ENCODE assay signal across 1 cellular context in genomic region chr15:34437687-34438086, GRCh38.
TF ChIP-seq lines count a peak whose summit lies in the region.

Gene GOLGA8A, minus strand, starts transcription at chr15:34437808. Its CDS starts 48,117 bp downstream, at chr15:34389691.

TF ChIP-seq in GM12878, 131 proteins besides CTCF, POLR2A, EP300 and RAD21 (continued from another document and continues in another):
- no peak for TF ChIP-seq IRF3 (IDR thresholded peaks at IDR 0.05)
- no peak for TF ChIP-seq SP1 (IDR thresholded peaks at IDR 0.05; ENCODE audit: low read depth, low read length)
- no peak for TF ChIP-seq REST (IDR thresholded peaks at IDR 0.05; ENCODE audit: low read depth, low read length)
- no peak for TF ChIP-seq SIN3A (IDR thresholded peaks at IDR 0.05; ENCODE audit: low read depth, low read length)
- no peak for TF ChIP-seq CHD4 (IDR thresholded peaks at IDR 0.05)
- no peak for TF ChIP-seq ZNF207 (IDR thresholded peaks at IDR 0.05; ENCODE audit: borderline replicate concordance)
- TF ChIP-seq LARP7 (IDR thresholded peaks at IDR 0.05): no peak
- no peak for TF ChIP-seq FOXM1 (IDR thresholded peaks at IDR 0.05; ENCODE audit: low read depth, low read length)
- no peak for TF ChIP-seq E2F4 (IDR thresholded peaks at IDR 0.05; ENCODE audit: low read depth, low read length)
- peak; percentile 38; the same call in 1 of the 2 replicates for TF ChIP-seq ASH2L (IDR thresholded peaks at IDR 0.05; ENCODE audit: borderline replicate concordance, low read depth)
- no peak for TF ChIP-seq NBN (IDR thresholded peaks at IDR 0.05)
- no peak for TF ChIP-seq MYB (IDR thresholded peaks at IDR 0.05; ENCODE audit: borderline replicate concordance, low read depth, low read length)
- no peak for TF ChIP-seq CHD1 (IDR thresholded peaks at IDR 0.05; ENCODE audit: low read depth, low read length)
- TF ChIP-seq ZSCAN29 (IDR thresholded peaks at IDR 0.05): no peak
- no peak for TF ChIP-seq ZNF592 (IDR thresholded peaks at IDR 0.05)
- TF ChIP-seq NFYA (IDR thresholded peaks at IDR 0.05; ENCODE audit: borderline replicate concordance, low read depth, low read length): no peak
- peak; percentile 97 for TF ChIP-seq ZNF687 (IDR thresholded peaks at IDR 0.05)
- TF ChIP-seq SUZ12 (IDR thresholded peaks at IDR 0.05; ENCODE audit: unreplicated experiment): no peak
- no peak for TF ChIP-seq RFX5 (IDR thresholded peaks at IDR 0.05; ENCODE audit: low read depth, low read length)
- peak; percentile 41; the same call in 1 of the 2 replicates for TF ChIP-seq TCF12 (IDR thresholded peaks at IDR 0.05; ENCODE audit: low read depth, low read length)
- 0 out of 2 replicates have a peak, but pooled peaks have one; percentile 9 for TF ChIP-seq PAX5 (IDR thresholded peaks at IDR 0.05; ENCODE audit: borderline replicate concordance, low read depth, low read length)
- no peak for TF ChIP-seq POLR2AphosphoS2 (IDR thresholded peaks at IDR 0.05; ENCODE audit: low read depth, low read length)
- TF ChIP-seq PRDM15 (CRISPR knock-in tag; IDR thresholded peaks at IDR 0.05): no peak
- TF ChIP-seq DPF2 (IDR thresholded peaks at IDR 0.05): no peak
- no peak for TF ChIP-seq IRF5 (IDR thresholded peaks at IDR 0.05; ENCODE audit: borderline replicate concordance)
- TF ChIP-seq IRF4 (IDR thresholded peaks at IDR 0.05; ENCODE audit: low read depth, low read length): no peak
- no peak for TF ChIP-seq TBL1XR1 (IDR thresholded peaks at IDR 0.05; ENCODE audit: low read depth, low read length)
- TF ChIP-seq MTA2 (IDR thresholded peaks at IDR 0.05; ENCODE audit: low read depth): no peak
- TF ChIP-seq RBBP5 (conservative IDR thresholded peaks at IDR 0.05): no peak
- TF ChIP-seq ZNF24 (IDR thresholded peaks at IDR 0.05): no peak
- TF ChIP-seq TAF1 (IDR thresholded peaks at IDR 0.05; ENCODE audit: borderline replicate concordance, low read depth, low read length): peak; percentile 77; the same call in 1 of the 2 replicates
- no peak for TF ChIP-seq RAD51 (IDR thresholded peaks at IDR 0.05)
- TF ChIP-seq CEBPZ (IDR thresholded peaks at IDR 0.05; ENCODE audit: low read depth, low read length): no peak
- no peak for TF ChIP-seq CBX5 (IDR thresholded peaks at IDR 0.05; ENCODE audit: low read depth)
